ENCODE assay signal across 28 cellular contexts in genomic region chr20:58244517-58245030, GRCh38. TPM values are rescaled to one million over a fixed set of nuclear protein-coding genes. Genes with fewer than 3 reads are reported as not detected.
"Had no signal": no experiment of that assay in that cellular context is flagged by ENCODE, and none has a peak within 500 bp of the region (broad histone marks: within the 10 kb centered on the region; RNA-seq: fewer than 3 reads in every experiment).

No MANE protein-coding gene starts in this region.

- H3K4me3 Mint-ChIP-seq: activated naive CD8-positive, alpha-beta T cell treated with anti-CD3 and anti-CD28 coated beads, Interleukin-2, amount 10 ng/mL, durations not matched to agents 7 days and 5 days; activated T-cell treated with anti-CD3 and anti-CD28 coated beads, Interleukin-2, amount 50 U/mL, for 72 hours; WTC11 had no signal

- H3K9me3 Mint-ChIP-seq: activated naive CD8-positive, alpha-beta T cell treated with anti-CD3 and anti-CD28 coated beads, Interleukin-2, amount 10 ng/mL, durations not matched to agents 7 days and 5 days; activated T-cell treated with anti-CD3 and anti-CD28 coated beads, Interleukin-2, amount 50 U/mL, for 72 hours; WTC11 had no signal

- H3K27me3 ChIP-seq: adrenal gland, MG63 had no signal

- ATAC-seq: PC-3, WTC11 had no signal

- H3K27ac Mint-ChIP-seq: activated naive CD8-positive, alpha-beta T cell treated with anti-CD3 and anti-CD28 coated beads, Interleukin-2, amount 10 ng/mL, durations not matched to agents 7 days and 5 days; activated T-cell treated with anti-CD3 and anti-CD28 coated beads, Interleukin-2, amount 50 U/mL, for 72 hours; WTC11 had no signal

- H3K4me1 ChIP-seq: adrenal gland had no signal

- H3K4me3 ChIP-seq: adrenal gland, MG63 had no signal

- DNase-seq: activated CD4-positive, alpha-beta T cell treated with anti-CD3 and anti-CD28 coated beads for 48 hours; activated CD4-positive, alpha-beta T cell treated with anti-CD3 and anti-CD28 coated beads, Interleukin-2, amount 50 U/mL, for 4 hours; activated CD4-positive, CD25-positive, alpha-beta regulatory T cell treated with anti-CD3 and anti-CD28 coated beads, Interleukin-2, amount 50 U/mL, for 72 hours; activated CD8-positive, alpha-beta memory T cell treated with anti-CD3 and anti-CD28 coated beads for 24 hours; activated naive CD4-positive, alpha-beta T cell treated with anti-CD3 and anti-CD28 coated beads, Interleukin-2, amount 50 U/mL, for 16 hours; activated naive CD8-positive, alpha-beta T cell treated with anti-CD3 and anti-CD28 coated beads, Interleukin-2, amount 10 ng/mL, durations not matched to agents 7 days and 5 days; activated T-cell treated with anti-CD3 and anti-CD28 coated beads, Interleukin-2, amount 50 U/mL, for 72 hours; adrenal gland; anterior cingulate cortex; cerebellar nuclear complex; MG63; MV-4-11; NCI-H1092 treated with DMSO at 0.1 percent for 48 hours; NCI-H1417 treated with DMSO at 0.1 percent for 48 hours; NCI-H1694; NCI-H2029; NCI-H2107; NCI-H2171 treated with DMSO at 0.1 percent for 48 hours; NCI-H345; NCI-H510A; NCI-H526 treated with DMSO at 0.1 percent for 48 hours; PC-3; SIG-M5; T-helper 9 cell had no signal

- H3K27ac ChIP-seq: adrenal gland had no signal

- H3K27me3 Mint-ChIP-seq: activated naive CD8-positive, alpha-beta T cell treated with anti-CD3 and anti-CD28 coated beads, Interleukin-2, amount 10 ng/mL, durations not matched to agents 7 days and 5 days had no signal

- FAIRE-seq: colon had no signal

- H3K9me3 ChIP-seq: adrenal gland, MG63 had no signal

RNA-seq across cellular contexts. Expression of gene ANKRD60, which starts 16.1 kb away (rescaled TPM):
- total RNA-seq: activated naive CD8-positive, alpha-beta T cell treated with anti-CD3 and anti-CD28 coated beads, Interleukin-2, amount 10 ng/mL, durations not matched to agents 7 days and 5 days; activated T-cell treated with anti-CD3 and anti-CD28 coated beads, Interleukin-2, amount 50 U/mL, for 72 hours; adrenal gland; cardiac septum; PC-3; T-helper 1 cell treated with Interleukin-12 subunit alpha and Interleukin-12 subunit beta and Interleukin-4 antibody, amounts not matched to agents 30 ng/mL and 1 ng/mL, for 36 hours; WTC11 had no signal
